ENCODE assay signal across 1 cellular context in the genomic region with DNA sequence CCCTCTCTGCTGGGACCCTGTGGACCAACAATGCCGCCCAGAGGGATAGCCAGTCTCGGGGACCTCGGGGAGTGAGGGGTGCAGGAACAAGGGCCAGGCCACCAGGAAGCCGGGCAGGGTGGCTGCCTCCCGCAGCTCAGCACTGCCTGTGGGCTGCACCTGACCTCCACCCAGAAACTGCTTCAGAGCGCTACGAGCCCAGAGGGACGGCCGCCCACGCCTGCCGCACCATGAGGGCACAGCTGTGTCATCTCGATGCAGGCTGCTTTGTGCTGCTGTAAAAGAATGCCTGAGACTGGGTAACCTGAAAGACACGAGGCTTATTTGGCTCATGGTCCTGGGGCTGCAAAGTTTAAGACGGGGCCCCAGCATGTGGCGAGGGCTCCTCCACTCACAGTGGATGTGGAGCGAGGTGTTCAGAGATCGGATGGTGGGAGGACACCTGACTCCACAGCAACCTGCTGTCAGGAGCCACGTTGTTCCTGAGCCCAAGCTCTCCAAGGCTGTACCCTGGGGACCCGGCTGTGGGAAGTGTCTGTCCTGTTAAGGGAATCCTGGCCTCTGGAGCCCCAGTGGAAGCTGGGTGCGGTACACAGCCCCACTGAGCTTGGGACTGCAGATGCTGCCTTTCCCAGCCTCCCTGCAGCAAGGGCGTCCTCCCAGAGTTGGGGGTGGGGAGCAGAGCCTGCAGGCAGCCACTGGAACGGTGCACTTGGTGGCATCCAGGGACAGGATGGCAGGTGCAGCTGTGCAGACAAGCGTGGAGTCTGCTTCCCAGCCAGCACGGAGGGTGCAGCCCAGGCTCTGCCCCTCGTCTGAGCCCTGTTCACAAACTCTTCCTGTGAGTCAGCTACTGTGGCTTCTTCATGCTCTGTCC.
TF ChIP-seq lines count a peak whose summit lies in the region.

No MANE protein-coding gene starts in this region.

TF ChIP-seq in HEK293, 187 proteins besides CTCF, POLR2A, EP300 and RAD21:
- no peak for TF ChIP-seq ZNF654 (tag by site-specific recombination; IDR thresholded peaks at IDR 0.05; ENCODE audit: low read depth)
- TF ChIP-seq ZFHX2 (tag by site-specific recombination; conservative IDR thresholded peaks at IDR 0.05): 0 out of 2 replicates have a peak, but pooled peaks have one; percentile 9
- no peak for TF ChIP-seq EGR2 (tag by site-specific recombination; IDR thresholded peaks at IDR 0.05; ENCODE audit: low read depth)
- TF ChIP-seq ZFP37 (tag by site-specific recombination; IDR thresholded peaks at IDR 0.05): no peak
- no peak for TF ChIP-seq HOXA7 (CRISPR knock-in tag; IDR thresholded peaks at IDR 0.05; ENCODE audit: borderline replicate concordance)
